In the genomic region with DNA sequence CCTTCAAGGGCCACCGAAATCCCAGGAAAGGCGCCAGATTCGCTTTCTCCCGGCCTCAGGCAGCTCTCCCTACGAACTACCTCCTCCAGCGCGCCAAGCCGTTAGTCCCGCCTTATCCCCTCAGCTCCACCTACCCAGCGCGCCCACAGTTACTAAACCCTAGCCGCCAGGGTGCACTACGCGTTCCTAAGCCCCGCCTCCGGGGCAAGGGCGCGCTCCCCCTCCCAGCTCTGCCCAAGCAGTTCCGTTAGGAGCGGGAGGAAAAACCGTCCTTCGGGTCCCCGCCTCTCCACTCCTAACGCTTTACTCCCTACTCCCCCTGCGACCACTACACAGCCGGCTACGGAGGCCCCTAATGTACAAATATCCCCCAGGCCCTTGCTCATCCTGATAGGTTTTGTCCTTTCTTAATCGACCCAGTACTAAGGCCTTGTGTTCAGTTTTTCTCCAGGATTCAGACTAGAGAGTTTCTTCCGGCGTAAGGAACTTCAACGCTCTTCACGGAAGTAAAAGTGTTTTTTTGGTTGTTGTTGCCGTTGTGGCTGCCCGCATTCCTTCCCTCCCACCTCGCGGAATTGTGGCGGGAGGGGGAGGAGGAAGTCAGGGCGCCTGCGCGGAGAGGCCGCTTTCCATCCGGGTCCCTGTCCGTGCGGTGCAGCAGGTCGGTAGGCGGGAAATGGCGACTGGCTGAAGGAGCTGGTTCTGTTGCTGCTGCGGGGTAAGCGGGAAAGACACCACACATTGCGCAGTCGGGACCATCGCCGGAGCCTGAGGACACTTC, we compare ENCODE assay signal across 1 cellular context.
A peak's percentile ranks its signal among the peaks of the same experiment; 100 is the strongest.
TF ChIP-seq lines count a peak whose summit lies in the region.

A gene (plus strand): TSS at position 655 of the 781 bp plus-strand sequence. CDS start 31,386 bp downstream, outside the sequence.

TF ChIP-seq in HepG2, 621 proteins besides CTCF, POLR2A, EP300 and RAD21 (continued from another document and continues in another):
- TF ChIP-seq, protein P1, sequence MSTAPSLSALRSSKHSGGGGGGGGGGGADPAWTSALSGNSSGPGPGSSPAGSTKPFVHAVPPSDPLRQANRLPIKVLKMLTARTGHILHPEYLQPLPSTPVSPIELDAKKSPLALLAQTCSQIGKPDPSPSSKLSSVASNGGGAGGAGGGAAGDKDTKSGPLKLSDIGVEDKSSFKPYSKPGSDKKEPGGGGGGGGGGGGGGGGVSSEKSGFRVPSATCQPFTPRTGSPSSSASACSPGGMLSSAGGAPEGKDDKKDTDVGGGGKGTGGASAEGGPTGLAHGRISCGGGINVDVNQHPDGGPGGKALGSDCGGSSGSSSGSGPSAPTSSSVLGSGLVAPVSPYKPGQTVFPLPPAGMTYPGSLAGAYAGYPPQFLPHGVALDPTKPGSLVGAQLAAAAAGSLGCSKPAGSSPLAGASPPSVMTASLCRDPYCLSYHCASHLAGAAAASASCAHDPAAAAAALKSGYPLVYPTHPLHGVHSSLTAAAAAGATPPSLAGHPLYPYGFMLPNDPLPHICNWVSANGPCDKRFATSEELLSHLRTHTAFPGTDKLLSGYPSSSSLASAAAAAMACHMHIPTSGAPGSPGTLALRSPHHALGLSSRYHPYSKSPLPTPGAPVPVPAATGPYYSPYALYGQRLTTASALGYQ (CRISPR knock-in tag; IDR thresholded peaks at IDR 0.05), result peak; percentile 41; the same call in 1 of the 2 replicates
- TF ChIP-seq CBX5 (CRISPR knock-in tag; IDR thresholded peaks at IDR 0.05; ENCODE audit: borderline replicate concordance), result peak; percentile 12; the same call in 1 of the 2 replicates
- TF ChIP-seq HES4 (CRISPR knock-in tag; IDR thresholded peaks at IDR 0.05; ENCODE audit: borderline replicate concordance), result peak; percentile 67; the same call in 1 of the 2 replicates
- TF ChIP-seq ZZZ3 (CRISPR knock-in tag; IDR thresholded peaks at IDR 0.05; ENCODE audit: borderline replicate concordance), result no peak; the same call in 1 of the 2 replicates
- no peak for TF ChIP-seq JUN (CRISPR knock-in tag; IDR thresholded peaks at IDR 0.05)
- no peak for TF ChIP-seq NR2F1 (CRISPR knock-in tag; IDR thresholded peaks at IDR 0.05)
- TF ChIP-seq ZBTB38 (CRISPR knock-in tag; IDR thresholded peaks at IDR 0.05), result peak; percentile 10
- TF ChIP-seq ZNF138 (CRISPR knock-in tag; IDR thresholded peaks at IDR 0.05; ENCODE audit: low read depth), result no peak; the same call in 1 of the 2 replicates
- TF ChIP-seq, protein P2, sequence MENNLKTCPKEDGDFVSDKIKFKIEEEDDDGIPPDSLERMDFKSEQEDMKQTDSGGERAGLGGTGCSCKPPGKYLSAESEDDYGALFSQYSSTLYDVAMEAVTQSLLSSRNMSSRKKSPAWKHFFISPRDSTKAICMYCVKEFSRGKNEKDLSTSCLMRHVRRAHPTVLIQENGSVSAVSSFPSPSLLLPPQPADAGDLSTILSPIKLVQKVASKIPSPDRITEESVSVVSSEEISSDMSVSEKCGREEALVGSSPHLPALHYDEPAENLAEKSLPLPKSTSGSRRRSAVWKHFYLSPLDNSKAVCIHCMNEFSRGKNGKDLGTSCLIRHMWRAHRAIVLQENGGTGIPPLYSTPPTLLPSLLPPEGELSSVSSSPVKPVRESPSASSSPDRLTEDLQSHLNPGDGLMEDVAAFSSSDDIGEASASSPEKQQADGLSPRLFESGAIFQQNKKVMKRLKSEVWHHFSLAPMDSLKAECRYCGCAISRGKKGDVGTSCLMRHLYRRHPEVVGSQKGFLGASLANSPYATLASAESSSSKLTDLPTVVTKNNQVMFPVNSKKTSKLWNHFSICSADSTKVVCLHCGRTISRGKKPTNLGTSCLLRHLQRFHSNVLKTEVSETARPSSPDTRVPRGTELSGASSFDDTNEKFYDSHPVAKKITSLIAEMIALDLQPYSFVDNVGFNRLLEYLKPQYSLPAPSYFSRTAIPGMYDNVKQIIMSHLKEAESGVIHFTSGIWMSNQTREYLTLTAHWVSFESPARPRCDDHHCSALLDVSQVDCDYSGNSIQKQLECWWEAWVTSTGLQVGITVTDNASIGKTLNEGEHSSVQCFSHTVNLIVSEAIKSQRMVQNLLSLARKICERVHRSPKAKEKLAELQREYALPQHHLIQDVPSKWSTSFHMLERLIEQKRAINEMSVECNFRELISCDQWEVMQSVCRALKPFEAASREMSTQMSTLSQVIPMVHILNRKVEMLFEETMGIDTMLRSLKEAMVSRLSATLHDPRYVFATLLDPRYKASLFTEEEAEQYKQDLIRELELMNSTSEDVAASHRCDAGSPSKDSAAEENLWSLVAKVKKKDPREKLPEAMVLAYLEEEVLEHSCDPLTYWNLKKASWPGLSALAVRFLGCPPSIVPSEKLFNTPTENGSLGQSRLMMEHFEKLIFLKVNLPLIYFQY (CRISPR knock-in tag; IDR thresholded peaks at IDR 0.05; ENCODE audit: borderline replicate concordance), result no peak
- TF ChIP-seq CENPT (CRISPR knock-in tag; IDR thresholded peaks at IDR 0.05; ENCODE audit: low read depth), result no peak
- no peak for TF ChIP-seq TBP (CRISPR knock-in tag; IDR thresholded peaks at IDR 0.05)
- no peak for TF ChIP-seq ZMYM2 (CRISPR knock-in tag; IDR thresholded peaks at IDR 0.05)
- TF ChIP-seq SMC3 (IDR thresholded peaks at IDR 0.05; ENCODE audit: low read length), result no peak
- TF ChIP-seq, protein P3, sequence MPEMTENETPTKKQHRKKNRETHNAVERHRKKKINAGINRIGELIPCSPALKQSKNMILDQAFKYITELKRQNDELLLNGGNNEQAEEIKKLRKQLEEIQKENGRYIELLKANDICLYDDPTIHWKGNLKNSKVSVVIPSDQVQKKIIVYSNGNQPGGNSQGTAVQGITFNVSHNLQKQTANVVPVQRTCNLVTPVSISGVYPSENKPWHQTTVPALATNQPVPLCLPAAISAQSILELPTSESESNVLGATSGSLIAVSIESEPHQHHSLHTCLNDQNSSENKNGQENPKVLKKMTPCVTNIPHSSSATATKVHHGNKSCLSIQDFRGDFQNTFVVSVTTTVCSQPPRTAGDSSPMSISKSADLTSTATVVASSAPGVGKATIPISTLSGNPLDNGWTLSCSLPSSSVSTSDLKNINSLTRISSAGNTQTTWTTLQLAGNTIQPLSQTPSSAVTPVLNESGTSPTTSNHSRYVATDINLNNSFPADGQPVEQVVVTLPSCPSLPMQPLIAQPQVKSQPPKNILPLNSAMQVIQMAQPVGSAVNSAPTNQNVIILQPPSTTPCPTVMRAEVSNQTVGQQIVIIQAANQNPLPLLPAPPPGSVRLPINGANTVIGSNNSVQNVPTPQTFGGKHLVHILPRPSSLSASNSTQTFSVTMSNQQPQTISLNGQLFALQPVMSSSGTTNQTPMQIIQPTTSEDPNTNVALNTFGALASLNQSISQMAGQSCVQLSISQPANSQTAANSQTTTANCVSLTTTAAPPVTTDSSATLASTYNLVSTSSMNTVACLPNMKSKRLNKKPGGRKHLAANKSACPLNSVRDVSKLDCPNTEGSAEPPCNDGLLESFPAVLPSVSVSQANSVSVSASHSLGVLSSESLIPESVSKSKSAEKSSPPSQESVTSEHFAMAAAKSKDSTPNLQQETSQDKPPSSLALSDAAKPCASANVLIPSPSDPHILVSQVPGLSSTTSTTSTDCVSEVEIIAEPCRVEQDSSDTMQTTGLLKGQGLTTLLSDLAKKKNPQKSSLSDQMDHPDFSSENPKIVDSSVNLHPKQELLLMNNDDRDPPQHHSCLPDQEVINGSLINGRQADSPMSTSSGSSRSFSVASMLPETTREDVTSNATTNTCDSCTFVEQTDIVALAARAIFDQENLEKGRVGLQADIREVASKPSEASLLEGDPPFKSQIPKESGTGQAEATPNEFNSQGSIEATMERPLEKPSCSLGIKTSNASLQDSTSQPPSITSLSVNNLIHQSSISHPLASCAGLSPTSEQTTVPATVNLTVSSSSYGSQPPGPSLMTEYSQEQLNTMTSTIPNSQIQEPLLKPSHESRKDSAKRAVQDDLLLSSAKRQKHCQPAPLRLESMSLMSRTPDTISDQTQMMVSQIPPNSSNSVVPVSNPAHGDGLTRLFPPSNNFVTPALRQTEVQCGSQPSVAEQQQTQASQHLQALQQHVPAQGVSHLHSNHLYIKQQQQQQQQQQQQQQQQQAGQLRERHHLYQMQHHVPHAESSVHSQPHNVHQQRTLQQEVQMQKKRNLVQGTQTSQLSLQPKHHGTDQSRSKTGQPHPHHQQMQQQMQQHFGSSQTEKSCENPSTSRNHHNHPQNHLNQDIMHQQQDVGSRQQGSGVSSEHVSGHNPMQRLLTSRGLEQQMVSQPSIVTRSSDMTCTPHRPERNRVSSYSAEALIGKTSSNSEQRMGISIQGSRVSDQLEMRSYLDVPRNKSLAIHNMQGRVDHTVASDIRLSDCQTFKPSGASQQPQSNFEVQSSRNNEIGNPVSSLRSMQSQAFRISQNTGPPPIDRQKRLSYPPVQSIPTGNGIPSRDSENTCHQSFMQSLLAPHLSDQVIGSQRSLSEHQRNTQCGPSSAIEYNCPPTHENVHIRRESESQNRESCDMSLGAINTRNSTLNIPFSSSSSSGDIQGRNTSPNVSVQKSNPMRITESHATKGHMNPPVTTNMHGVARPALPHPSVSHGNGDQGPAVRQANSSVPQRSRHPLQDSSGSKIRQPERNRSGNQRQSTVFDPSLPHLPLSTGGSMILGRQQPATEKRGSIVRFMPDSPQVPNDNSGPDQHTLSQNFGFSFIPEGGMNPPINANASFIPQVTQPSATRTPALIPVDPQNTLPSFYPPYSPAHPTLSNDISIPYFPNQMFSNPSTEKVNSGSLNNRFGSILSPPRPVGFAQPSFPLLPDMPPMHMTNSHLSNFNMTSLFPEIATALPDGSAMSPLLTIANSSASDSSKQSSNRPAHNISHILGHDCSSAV (CRISPR knock-in tag; IDR thresholded peaks at IDR 0.05; ENCODE audit: borderline replicate concordance), result no peak
- TF ChIP-seq, protein P4, sequence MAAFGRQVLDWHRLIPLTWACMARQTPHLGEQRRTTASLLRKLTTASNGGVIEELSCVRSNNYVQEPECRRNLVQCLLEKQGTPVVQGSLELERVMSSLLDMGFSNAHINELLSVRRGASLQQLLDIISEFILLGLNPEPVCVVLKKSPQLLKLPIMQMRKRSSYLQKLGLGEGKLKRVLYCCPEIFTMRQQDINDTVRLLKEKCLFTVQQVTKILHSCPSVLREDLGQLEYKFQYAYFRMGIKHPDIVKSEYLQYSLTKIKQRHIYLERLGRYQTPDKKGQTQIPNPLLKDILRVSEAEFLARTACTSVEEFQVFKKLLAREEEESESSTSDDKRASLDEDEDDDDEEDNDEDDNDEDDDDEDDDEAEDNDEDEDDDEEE (CRISPR knock-in tag; IDR thresholded peaks at IDR 0.05), result peak; percentile 52; the same call in 1 of the 2 replicates
- TF ChIP-seq, protein P5, sequence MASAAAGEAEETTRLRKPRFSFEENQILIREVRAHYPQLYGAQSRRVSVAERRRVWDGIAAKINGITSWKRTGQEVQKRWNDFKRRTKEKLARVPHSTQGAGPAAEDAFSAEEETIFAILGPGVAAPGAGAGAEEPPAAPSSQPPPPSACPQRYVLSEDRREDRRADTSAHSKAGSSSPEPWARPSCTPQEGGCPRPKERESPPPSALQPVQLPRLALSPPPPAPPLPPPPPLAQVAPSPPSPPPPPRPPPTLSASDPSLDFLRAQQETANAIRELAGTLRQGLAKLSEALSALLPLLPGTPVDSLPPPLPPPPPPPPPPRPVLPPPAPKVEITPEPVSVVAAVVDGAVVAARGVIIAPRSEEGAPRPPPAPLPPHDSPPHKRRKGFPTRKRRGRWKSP (CRISPR knock-in tag; IDR thresholded peaks at IDR 0.05), result peak; percentile 80
- TF ChIP-seq ZNF670 (CRISPR knock-in tag; IDR thresholded peaks at IDR 0.05; ENCODE audit: borderline replicate concordance), result no peak
- peak; percentile 29; the same call in 1 of the 2 replicates for TF ChIP-seq ZNF430 (CRISPR knock-in tag; IDR thresholded peaks at IDR 0.05)
- TF ChIP-seq ZNF326 (CRISPR knock-in tag; IDR thresholded peaks at IDR 0.05; ENCODE audit: borderline replicate concordance), result no peak
- TF ChIP-seq ZFP36L1 (CRISPR knock-in tag; IDR thresholded peaks at IDR 0.05), result peak; percentile 94
- TF ChIP-seq ZFP82 (CRISPR knock-in tag; IDR thresholded peaks at IDR 0.05; ENCODE audit: borderline replicate concordance), result no peak
- no peak for TF ChIP-seq AHR (CRISPR knock-in tag; IDR thresholded peaks at IDR 0.05)
- no peak for TF ChIP-seq ZNF749 (CRISPR knock-in tag; IDR thresholded peaks at IDR 0.05; ENCODE audit: borderline replicate concordance)
- TF ChIP-seq, protein P6, sequence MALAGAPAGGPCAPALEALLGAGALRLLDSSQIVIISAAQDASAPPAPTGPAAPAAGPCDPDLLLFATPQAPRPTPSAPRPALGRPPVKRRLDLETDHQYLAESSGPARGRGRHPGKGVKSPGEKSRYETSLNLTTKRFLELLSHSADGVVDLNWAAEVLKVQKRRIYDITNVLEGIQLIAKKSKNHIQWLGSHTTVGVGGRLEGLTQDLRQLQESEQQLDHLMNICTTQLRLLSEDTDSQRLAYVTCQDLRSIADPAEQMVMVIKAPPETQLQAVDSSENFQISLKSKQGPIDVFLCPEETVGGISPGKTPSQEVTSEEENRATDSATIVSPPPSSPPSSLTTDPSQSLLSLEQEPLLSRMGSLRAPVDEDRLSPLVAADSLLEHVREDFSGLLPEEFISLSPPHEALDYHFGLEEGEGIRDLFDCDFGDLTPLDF (CRISPR knock-in tag; IDR thresholded peaks at IDR 0.05), result peak; percentile 95
- TF ChIP-seq, protein P7, sequence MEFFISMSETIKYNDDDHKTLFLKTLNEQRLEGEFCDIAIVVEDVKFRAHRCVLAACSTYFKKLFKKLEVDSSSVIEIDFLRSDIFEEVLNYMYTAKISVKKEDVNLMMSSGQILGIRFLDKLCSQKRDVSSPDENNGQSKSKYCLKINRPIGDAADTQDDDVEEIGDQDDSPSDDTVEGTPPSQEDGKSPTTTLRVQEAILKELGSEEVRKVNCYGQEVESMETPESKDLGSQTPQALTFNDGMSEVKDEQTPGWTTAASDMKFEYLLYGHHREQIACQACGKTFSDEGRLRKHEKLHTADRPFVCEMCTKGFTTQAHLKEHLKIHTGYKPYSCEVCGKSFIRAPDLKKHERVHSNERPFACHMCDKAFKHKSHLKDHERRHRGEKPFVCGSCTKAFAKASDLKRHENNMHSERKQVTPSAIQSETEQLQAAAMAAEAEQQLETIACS (CRISPR knock-in tag; IDR thresholded peaks at IDR 0.05), result no peak; the same call in 1 of the 2 replicates
- no peak for TF ChIP-seq MIER2 (CRISPR knock-in tag; IDR thresholded peaks at IDR 0.05)
